14 cellular contexts compared by ENCODE assay signal in the genomic region with DNA sequence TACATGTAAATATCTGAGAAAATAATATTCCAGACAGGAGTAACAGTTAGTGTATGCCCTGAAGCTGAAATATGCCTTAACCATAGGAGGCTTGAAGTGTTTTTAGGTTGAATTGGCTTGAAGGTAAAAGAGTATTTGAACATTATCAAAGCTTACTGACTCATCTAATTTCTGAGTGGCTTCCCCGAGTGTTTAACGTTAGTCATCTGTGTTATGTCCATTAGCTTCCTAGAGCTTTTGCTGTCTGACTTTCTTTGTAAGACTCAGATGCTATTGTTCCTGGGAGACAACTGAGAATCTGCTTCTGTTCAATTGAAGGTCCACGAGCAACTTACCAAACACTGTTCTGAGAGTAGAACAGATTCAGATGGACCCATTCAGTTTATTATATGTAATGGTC.
DNase-seq lines count a peak whose midpoint lies in the region; ATAC-seq and TF ChIP-seq lines count a peak whose summit lies in the region.
"Had no signal": no experiment of that assay in that cellular context is flagged by ENCODE, and none has a peak within 500 bp of the region (broad histone marks: within the 10 kb centered on the region; RNA-seq: fewer than 3 reads in every experiment).

No MANE protein-coding gene starts in this region.

- peak; percentile 94 for DNase-seq in ELR (ENCODE audit: low read depth)
- DNase-seq in RWPE1 (ENCODE audit: low spot score), result peak; percentile 64
- DNase-seq in fibroblast of lung (ENCODE audit: low read depth in 2 of 2), result peak; percentile 57 to 88
- peak; percentile 91 for DNase-seq in renal cortical epithelial cell (ENCODE audit: low read depth)
- DNase-seq in stimulated activated naive CD4-positive, alpha-beta T cell (lab: John Stamatoyannopoulos, UW), result no peak
- DNase-seq: activated CD4-positive, alpha-beta T cell treated with anti-CD3 and anti-CD28 coated beads for 4 hours; lower lobe of right lung; NCI-H1092 treated with DMSO at 0.1 percent for 48 hours; NCI-H526; stimulated activated naive CD8-positive, alpha-beta T cell treated with anti-CD3 and anti-CD28 coated beads, Interleukin-15, amount 100 ng/mL, for 72 hours had no signal

- no peak overlapping the region for H3K27ac ChIP-seq in RWPE1
- H3K27ac ChIP-seq in fibroblast of lung (ENCODE audit: insufficient read depth, low read length), result peak overlapping the region; percentile 91
- H3K27ac ChIP-seq: parathyroid adenoma had no signal

- H2AFZ ChIP-seq in fibroblast of lung (ENCODE audit: low read length), result peak overlapping the region; percentile 2
- H2AFZ ChIP-seq: parathyroid adenoma had no signal

- POLR2A ChIA-PET in RWPE1 (lab: Yijun Ruan, JAX; ENCODE audit: low non-redundant PET), result no interaction called here

- no peak overlapping the region for H3K4me2 ChIP-seq in fibroblast of lung (ENCODE audit: extremely low read depth, insufficient read depth, low read length)

- no peaks in the 10 kb centered on the region for H3K27me3 ChIP-seq in fibroblast of lung (ENCODE audit: control insufficient read depth, insufficient read depth, low read length)

- H4K20me1 ChIP-seq in fibroblast of lung (ENCODE audit: control insufficient read depth, extremely low read depth, insufficient read depth, low read length), result no peaks in the 10 kb centered on the region

- no peak overlapping the region for H3K4me3 ChIP-seq in fibroblast of lung (replicated peaks in 1 of 4; ENCODE audit: control extremely low read depth in 1 of 4, insufficient read depth in 1 of 4, low read depth in 3 of 4, low read length in 4 of 4)
- H3K4me3 ChIP-seq: lower lobe of right lung had no signal

- no peak for TF ChIP-seq CTCF in RWPE1 (conservative IDR thresholded peaks at IDR 0.05; ENCODE audit: low read depth)
- TF ChIP-seq CTCF in fibroblast of lung (conservative IDR thresholded peaks at IDR 0.05 in 1 of 2, IDR thresholded peaks at IDR 0.05 in 1 of 2; ENCODE audit: low read depth in 1 of 2, low read length in 2 of 2), result no peak

- H3K9ac ChIP-seq in fibroblast of lung (ENCODE audit: insufficient read depth, low read length), result no peak overlapping the region
- H3K9ac ChIP-seq: parathyroid adenoma had no signal

- no peaks in the 10 kb centered on the region for H3K9me3 ChIP-seq in fibroblast of lung (ENCODE audit: control insufficient read depth, insufficient read depth, low read depth, low read length)
- H3K9me3 ChIP-seq: lower lobe of right lung had no signal

- ATAC-seq in GM21576 (IDR thresholded peaks at IDR 0.05; ENCODE audit: unreplicated experiment) (no peak), GM19035 (IDR thresholded peaks at IDR 0.05; ENCODE audit: unreplicated experiment) (no peak), GM19351 (IDR thresholded peaks at IDR 0.05; ENCODE audit: unreplicated experiment) (no peak)
- ATAC-seq: lower lobe of right lung; stimulated activated naive CD8-positive, alpha-beta T cell treated with anti-CD3 and anti-CD28 coated beads, Interleukin-15, amount 100 ng/mL, for 72 hours had no signal

- CTCF ChIA-PET in RWPE1 (lab: Yijun Ruan, JAX), result interaction anchor here (1.0 kb wide), 1 partner anchor 100 kb away, joined by 4 read pairs; no protein-coding TSS in a partner anchor

- H3K4me1 ChIP-seq in fibroblast of lung (ENCODE audit: control insufficient read depth, extremely low read depth, insufficient read depth, low read length), result peaks cover 17% of the 10 kb centered on the region
- H3K4me1 ChIP-seq: lower lobe of right lung, parathyroid adenoma had no signal

- no peaks in the 10 kb centered on the region for H3K79me2 ChIP-seq in fibroblast of lung (ENCODE audit: control insufficient read depth, insufficient read depth, low read length)
- H3K79me2 ChIP-seq: parathyroid adenoma had no signal

- no peaks in the 10 kb centered on the region for H3K36me3 ChIP-seq in fibroblast of lung (ENCODE audit: control insufficient read depth, insufficient read depth, low read length)
- H3K36me3 ChIP-seq: lower lobe of right lung had no signal

Comparison
In these comparisons a context has a peak if more than half of its experiments do, and no peak if none do; other contexts are left out.
1. DNase-seq: peak in ELR (single experiment), RWPE1 (single experiment), fibroblast of lung (2 of 2) and renal cortical epithelial cell (single experiment); none in stimulated activated naive CD4-positive, alpha-beta T cell (0 of 6).